ENCODE assay signal across 19 cellular contexts in the genomic region with DNA sequence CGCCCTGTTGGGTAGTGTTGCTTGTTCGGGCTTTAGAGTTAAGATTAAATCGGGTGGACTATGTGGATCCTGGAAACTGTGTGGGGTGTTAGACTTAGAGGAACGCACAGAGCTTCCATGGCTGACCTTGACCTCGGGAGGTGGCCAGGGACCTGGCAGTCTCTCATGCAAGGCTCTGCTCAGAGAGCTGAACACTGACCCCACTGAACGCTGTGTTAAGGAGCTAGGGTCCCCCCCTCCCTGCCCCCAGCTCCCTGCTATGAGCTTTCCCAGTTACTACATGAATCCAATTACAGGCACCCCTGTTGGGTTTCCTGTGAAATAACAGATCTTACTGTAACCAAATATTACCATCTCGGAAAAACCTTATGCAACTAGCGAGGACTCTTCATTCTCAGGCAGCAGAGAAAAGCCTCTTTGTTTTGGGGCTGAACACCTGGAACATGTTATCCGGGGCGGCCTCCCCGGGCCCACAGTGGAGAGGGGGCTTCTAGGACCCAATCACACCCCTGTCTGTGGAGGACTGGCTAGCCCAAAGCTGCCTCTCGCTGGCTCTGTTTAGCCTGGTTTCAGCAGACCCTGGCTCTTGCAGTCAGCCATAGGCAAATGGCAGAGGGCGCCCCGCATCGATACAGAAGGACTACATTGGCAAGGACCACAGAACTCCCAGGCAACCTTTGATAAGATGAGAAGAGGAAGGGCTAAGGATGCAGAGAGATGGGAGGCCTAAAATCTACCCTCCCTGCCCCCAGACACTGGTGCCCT. TPM values are rescaled to one million over a fixed set of nuclear protein-coding genes. Genes with fewer than 3 reads are reported as not detected.
"Had no signal": no experiment of that assay in that cellular context is flagged by ENCODE, and none has a peak within 500 bp of the region (broad histone marks: within the 10 kb centered on the region; RNA-seq: fewer than 3 reads in every experiment).

No MANE protein-coding gene starts in this region.

- H3K9me3 ChIP-seq: heart right ventricle, left lung, tibial artery had no signal

- H3K4me3 ChIP-seq: heart right ventricle, left lung, lung, tibial artery had no signal

- H3K27ac ChIP-seq: heart right ventricle, left lung, tibial artery had no signal

- H3K36me3 ChIP-seq: heart right ventricle, left lung, tibial artery had no signal

- ATAC-seq: activated T-cell treated with anti-CD3 and anti-CD28 coated beads, Interleukin-2, amount 50 U/mL, for 72 hours; heart right ventricle; left lung; T-helper 17 cell had no signal

- DNase-seq: activated B cell treated with CpG ODN at 0.5 μM for 24 hours; activated CD4-positive, alpha-beta T cell treated with anti-CD3 and anti-CD28 coated beads for 4 hours; activated CD4-positive, alpha-beta T cell treated with anti-CD3 and anti-CD28 coated beads, Interleukin-2, amount 50 U/mL, for 48 hours; activated effector memory CD4-positive, alpha-beta T cell treated with Interleukin-2 at 50 U/mL for 16 hours; activated naive CD4-positive, alpha-beta T cell treated with anti-CD3 and anti-CD28 coated beads for 36 hours; activated naive CD8-positive, alpha-beta T cell treated with anti-CD3 and anti-CD28 coated beads, Interleukin-2, amount 10 ng/mL, durations not matched to agents 7 days and 5 days; activated T-cell treated with anti-CD3 and anti-CD28 coated beads, Interleukin-2, amount 50 U/mL, for 72 hours; amniotic stem cell; effector CD4-positive, alpha-beta T cell; heart right ventricle; kidney; left lung; stimulated activated CD4-positive, alpha-beta T cell treated with anti-CD3 and anti-CD28 coated beads, Interleukin-4, amount 100 ng/mL, for 24 hours; stimulated activated naive CD4-positive, alpha-beta T cell treated with Interleukin-2 at 50 U/mL for 16 hours; SW 1271; T-helper 17 cell; tibial artery had no signal

RNA-seq across cellular contexts. Expression of a gene that starts 25.8 kb away (rescaled TPM):
- total RNA-seq: activated B cell treated with CpG ODN at 0.5 μM for 24 hours; activated naive CD4-positive, alpha-beta T cell treated with anti-CD3 and anti-CD28 coated beads for 36 hours; activated naive CD8-positive, alpha-beta T cell treated with anti-CD3 and anti-CD28 coated beads, Interleukin-2, amount 10 ng/mL, durations not matched to agents 7 days and 5 days; mesothelial cell of epicardium; T-helper 17 cell had no signal
